In genomic region chr10:61097026-61097425, GRCh38 we compare ENCODE assay signal across 1 cellular context.
TF ChIP-seq lines count a peak whose summit lies in the region.

No MANE protein-coding gene starts in this region.

TF ChIP-seq in HepG2, 621 proteins besides CTCF, POLR2A, EP300 and RAD21:
- TF ChIP-seq, protein P1, sequence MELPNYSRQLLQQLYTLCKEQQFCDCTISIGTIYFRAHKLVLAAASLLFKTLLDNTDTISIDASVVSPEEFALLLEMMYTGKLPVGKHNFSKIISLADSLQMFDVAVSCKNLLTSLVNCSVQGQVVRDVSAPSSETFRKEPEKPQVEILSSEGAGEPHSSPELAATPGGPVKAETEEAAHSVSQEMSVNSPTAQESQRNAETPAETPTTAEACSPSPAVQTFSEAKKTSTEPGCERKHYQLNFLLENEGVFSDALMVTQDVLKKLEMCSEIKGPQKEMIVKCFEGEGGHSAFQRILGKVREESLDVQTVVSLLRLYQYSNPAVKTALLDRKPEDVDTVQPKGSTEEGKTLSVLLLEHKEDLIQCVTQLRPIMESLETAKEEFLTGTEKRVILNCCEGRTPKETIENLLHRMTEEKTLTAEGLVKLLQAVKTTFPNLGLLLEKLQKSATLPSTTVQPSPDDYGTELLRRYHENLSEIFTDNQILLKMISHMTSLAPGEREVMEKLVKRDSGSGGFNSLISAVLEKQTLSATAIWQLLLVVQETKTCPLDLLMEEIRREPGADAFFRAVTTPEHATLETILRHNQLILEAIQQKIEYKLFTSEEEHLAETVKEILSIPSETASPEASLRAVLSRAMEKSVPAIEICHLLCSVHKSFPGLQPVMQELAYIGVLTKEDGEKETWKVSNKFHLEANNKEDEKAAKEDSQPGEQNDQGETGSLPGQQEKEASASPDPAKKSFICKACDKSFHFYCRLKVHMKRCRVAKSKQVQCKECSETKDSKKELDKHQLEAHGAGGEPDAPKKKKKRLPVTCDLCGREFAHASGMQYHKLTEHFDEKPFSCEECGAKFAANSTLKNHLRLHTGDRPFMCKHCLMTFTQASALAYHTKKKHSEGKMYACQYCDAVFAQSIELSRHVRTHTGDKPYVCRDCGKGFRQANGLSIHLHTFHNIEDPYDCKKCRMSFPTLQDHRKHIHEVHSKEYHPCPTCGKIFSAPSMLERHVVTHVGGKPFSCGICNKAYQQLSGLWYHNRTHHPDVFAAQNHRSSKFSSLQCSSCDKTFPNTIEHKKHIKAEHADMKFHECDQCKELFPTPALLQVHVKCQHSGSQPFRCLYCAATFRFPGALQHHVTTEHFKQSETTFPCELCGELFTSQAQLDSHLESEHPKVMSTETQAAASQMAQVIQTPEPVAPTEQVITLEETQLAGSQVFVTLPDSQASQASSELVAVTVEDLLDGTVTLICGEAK (IDR thresholded peaks at IDR 0.05) = no peak
- TF ChIP-seq, protein P1 (CRISPR knock-in tag; IDR thresholded peaks at IDR 0.05) = no peak
- TF ChIP-seq ZNF770 (CRISPR knock-in tag; IDR thresholded peaks at IDR 0.05) = no peak
- TF ChIP-seq CBX5 (CRISPR knock-in tag; IDR thresholded peaks at IDR 0.05; ENCODE audit: borderline replicate concordance) = no peak
- TF ChIP-seq ZNF468 (CRISPR knock-in tag; IDR thresholded peaks at IDR 0.05) = no peak
- TF ChIP-seq ZNF253 (CRISPR knock-in tag; IDR thresholded peaks at IDR 0.05; ENCODE audit: borderline replicate concordance) = no peak
- no peak for TF ChIP-seq ZNF776 (CRISPR knock-in tag; IDR thresholded peaks at IDR 0.05)
- TF ChIP-seq ZEB1 (IDR thresholded peaks at IDR 0.05; ENCODE audit: insufficient replicate concordance, low read depth) = no peak
- no peak for TF ChIP-seq MAF1 (CRISPR knock-in tag; IDR thresholded peaks at IDR 0.05; ENCODE audit: borderline replicate concordance)
- TF ChIP-seq ZKSCAN1 (IDR thresholded peaks at IDR 0.05; ENCODE audit: low read length) = no peak
- no peak for TF ChIP-seq PHF20 (CRISPR knock-in tag; IDR thresholded peaks at IDR 0.05)
- TF ChIP-seq RFX5 (IDR thresholded peaks at IDR 0.05; ENCODE audit: low read depth, low read length) = no peak
- TF ChIP-seq U2AF1 (optimal IDR thresholded peaks at IDR 0.05; ENCODE audit: low read depth, low read length) = no peak
- no peak for TF ChIP-seq PHF8 (CRISPR knock-in tag; IDR thresholded peaks at IDR 0.05)
- TF ChIP-seq MXD1 (CRISPR knock-in tag; IDR thresholded peaks at IDR 0.05) = no peak
- no peak for TF ChIP-seq ZNF557 (CRISPR knock-in tag; IDR thresholded peaks at IDR 0.05)
